31 cellular contexts compared by ENCODE assay signal in genomic region chrX:110251961-110252360, GRCh38.
A peak's percentile ranks its signal among the peaks of the same experiment; 100 is the strongest.
DNase-seq lines count a peak whose midpoint lies in the region; ATAC-seq, FAIRE-seq and TF ChIP-seq lines count a peak whose summit lies in the region.
"Had no signal": no experiment of that assay in that cellular context is flagged by ENCODE, and none has a peak within 500 bp of the region (broad histone marks: within the 10 kb centered on the region; RNA-seq: fewer than 3 reads in every experiment).

No MANE protein-coding gene starts in this region.

- H2AFZ ChIP-seq in K562 (ENCODE audit: low read depth, low read length), result no peak overlapping the region

- peaks cover 5% of the 10 kb centered on the region; the same call in 2 of the 3 replicates for H3K36me3 ChIP-seq in K562 (ENCODE audit: control insufficient read depth, insufficient read depth, low read length)
- H3K36me3 ChIP-seq: BE2C; BLaER1; BLaER1 treated with 17β-estradiol and CSF1 and Interleukin-3, amounts not matched to agents 10 nM and 100 nM had no signal

- no peak for FAIRE-seq in K562 (lab: Jason Lieb, UNC)
- FAIRE-seq in colon (lab: Jason Lieb, UNC), result peak; percentile 76
- FAIRE-seq: A204.1, D721Med had no signal

- H3K4me1 ChIP-seq in K562 (replicated peaks in 1 of 2; ENCODE audit: control insufficient read depth in 2 of 2, insufficient read depth in 2 of 2, low read length in 2 of 2), result peaks cover 0 to 16% of the 10 kb centered on the region in 2 experiments; a peak in 3 of 5 replicates
- H3K4me1 ChIP-seq: A549; BE2C; BLaER1; BLaER1 treated with 17β-estradiol and CSF1 and Interleukin-3, amounts not matched to agents 10 nM and 100 nM; Caco-2 had no signal

- no peaks in the 10 kb centered on the region for H4K20me1 ChIP-seq in K562 (replicated peaks; ENCODE audit: control insufficient read depth, insufficient read depth, low read length)

- intact Hi-C loops in K562 (cut with micrococcal nuclease) (no loop called here), left ventricle myocardium superior (cut with micrococcal nuclease) (no loop called here)

- H3K79me2 ChIP-seq in K562 (ENCODE audit: control insufficient read depth, insufficient read depth, low read length), result peaks cover 39% of the 10 kb centered on the region

- TF ChIP-seq RAD21 in K562 (CRISPR knock-in tag; conservative IDR thresholded peaks at IDR 0.05 in 1 of 2, IDR thresholded peaks at IDR 0.05 in 1 of 2), result no peak

- CTCF ChIA-PET in K562 (lab: Yijun Ruan, JAX; ENCODE audit: low intra/inter-chr PET ratio), result no interaction called here

- H3K9me3 ChIP-seq in K562 (replicated peaks; ENCODE audit: control insufficient read depth, insufficient read depth, low read depth, low read length), result no peaks in the 10 kb centered on the region
- H3K9me3 ChIP-seq: A549; BE2C; BLaER1; BLaER1 treated with 17β-estradiol and CSF1 and Interleukin-3, amounts not matched to agents 10 nM and 100 nM; Caco-2 had no signal

- no peak overlapping the region for H3K27ac ChIP-seq in K562 (ENCODE audit: extremely low read depth, low read depth, low read length)
- H3K27ac ChIP-seq: 22Rv1; A549; BLaER1; BLaER1 treated with 17β-estradiol and CSF1 and Interleukin-3, amounts not matched to agents 10 nM and 100 nM; C4-2B had no signal

- TF ChIP-seq POLR2A in K562 (conservative IDR thresholded peaks at IDR 0.05), result no peak

- no peaks in the 10 kb centered on the region for H3K27me3 ChIP-seq in K562 (ENCODE audit: control insufficient read depth in 2 of 2, insufficient read depth in 2 of 2, low read length in 2 of 2)
- H3K27me3 ChIP-seq: BE2C had no signal

- DNase-seq in K562 (ENCODE audit: extremely low read depth in 1 of 4, low spot score in 3 of 4) (no peak), left ventricle myocardium superior (no peak)
- DNase-seq in NK-92 treated with Interleukin-12 subunit alpha and Interleukin-12 subunit beta, amount 100 ng/mL, for 24 hours (lab: John Stamatoyannopoulos, UW), result no peak
- DNase-seq: 8988T; ACHN; AML-193; BE2C; C1 segment of cervical spinal cord; Caco-2; Calu3; CD4-positive, alpha-beta memory T cell; CD4-positive, alpha-beta T cell; CD4-positive, CD25-positive, alpha-beta regulatory T cell; CD8-positive, alpha-beta memory T cell; CD8-positive, alpha-beta T cell; COR-L47; DMS 273 treated with DMSO at 0.1 percent for 48 hours; DMS153; DMS53; DMS79; DMS79 treated with DMSO at 0.1 percent for 48 hours; DND-41; EL had no signal

- no peaks in the 10 kb centered on the region for H3K9me1 ChIP-seq in K562 (ENCODE audit: control insufficient read depth, insufficient read depth, low read length)

- POLR2A ChIA-PET in K562 (lab: Yijun Ruan, JAX), result interaction anchor here (0.9 kb wide), 1 partner anchor 18 kb away, joined by 4 read pairs; no protein-coding TSS in a partner anchor

- no TSS peak for BruUV-seq in K562 (replicated peaks; lab: Mats Ljungman, UMichigan)

- H3K9ac ChIP-seq in K562 (ENCODE audit: insufficient read depth in 1 of 2, low read depth in 2 of 2, low read length in 2 of 2), result no peak overlapping the region
- H3K9ac ChIP-seq: BLaER1; BLaER1 treated with 17β-estradiol and CSF1 and Interleukin-3, amounts not matched to agents 10 nM and 100 nM had no signal

- 100% methylated on average over 1 of the region's 1 CpG for WGBS in K562 (ENCODE audit: insufficient coverage, low coverage, missing lambda C conversion rate)

- no peak overlapping the region for H3K4me3 ChIP-seq in K562
- H3K4me3 ChIP-seq: A549; BLaER1; BLaER1 treated with 17β-estradiol and CSF1 and Interleukin-3, amounts not matched to agents 10 nM and 100 nM had no signal

- TF ChIP-seq CTCF in K562 (IDR thresholded peaks at IDR 0.05 in 2 of 3, conservative IDR thresholded peaks at IDR 0.05 in 1 of 3; ENCODE audit: insufficient read depth in 2 of 3, low read depth in 1 of 3, low read length in 3 of 3), result no peak

- ATAC-seq in K562 (no peak), left ventricle myocardium superior (no peak)
- ATAC-seq: A549; CD8-positive, alpha-beta T cell had no signal

- TF ChIP-seq EP300 in K562 (IDR thresholded peaks at IDR 0.05; ENCODE audit: low read length), result no peak

- in situ Hi-C loops in K562 (cut with MboI), result no loop called here

- H3K4me2 ChIP-seq in K562 (ENCODE audit: insufficient read depth, low read length), result no peak overlapping the region
- H3K4me2 ChIP-seq: A549; BLaER1; BLaER1 treated with 17β-estradiol and CSF1 and Interleukin-3, amounts not matched to agents 10 nM and 100 nM had no signal

TF ChIP-seq in K562, 482 proteins besides CTCF, POLR2A, EP300 and RAD21:
- TF ChIP-seq ADNP (tag; IDR thresholded peaks at IDR 0.05) (peak; percentile 76), KDM1A (IDR thresholded peaks at IDR 0.05) (0 out of 4 replicates have a peak, but pooled peaks of 1 of the 2 experiments have one; percentile 26), BCOR (IDR thresholded peaks at IDR 0.05) (peak; percentile 79), SFPQ (IDR thresholded peaks at IDR 0.05; ENCODE audit: low read depth, low read length) (no peak), RBM25 (IDR thresholded peaks at IDR 0.05; ENCODE audit: low read depth, low read length, severe bottlenecking) (peak; percentile 79), KLF16 (IDR thresholded peaks at IDR 0.05) (no peak), KAT7 (CRISPR knock-in tag; IDR thresholded peaks at IDR 0.05; ENCODE audit: borderline replicate concordance) (no peak), ZNF175 (CRISPR knock-in tag; IDR thresholded peaks at IDR 0.05; ENCODE audit: low read depth) (no peak)
